In the genomic region with DNA sequence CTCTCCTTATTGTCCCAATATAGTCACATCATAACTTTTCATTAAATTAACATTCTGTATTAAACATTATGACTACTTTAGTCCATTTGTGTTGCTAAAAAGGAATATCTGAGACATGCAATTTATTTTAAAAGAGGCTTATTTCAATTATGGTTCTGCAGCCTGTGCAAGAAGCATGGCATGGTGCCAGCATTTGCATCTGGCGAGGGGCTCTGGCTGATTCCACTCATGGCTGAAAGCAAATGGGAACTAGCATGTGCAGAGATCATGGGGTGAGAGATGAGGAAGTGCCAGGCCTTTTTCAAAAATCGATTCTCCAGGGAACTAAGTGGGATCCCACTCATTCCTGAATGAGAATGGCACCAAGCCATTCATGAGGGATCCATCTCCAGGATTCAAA, we compare ENCODE assay signal across 16 cellular contexts.
"Had no signal": no experiment of that assay in that cellular context is flagged by ENCODE, and none has a peak within 500 bp of the region (broad histone marks: within the 10 kb centered on the region; RNA-seq: fewer than 3 reads in every experiment).

No MANE protein-coding gene starts in this region.

- H3K4me1 ChIP-seq: body of pancreas, foreskin keratinocyte, parathyroid adenoma had no signal

- H3K4me3 ChIP-seq: body of pancreas had no signal

- H3K9me3 ChIP-seq: body of pancreas, neutrophil had no signal

- H2AFZ ChIP-seq: parathyroid adenoma had no signal

- H3K36me3 ChIP-seq: neutrophil had no signal

- ATAC-seq: activated CD8-positive, alpha-beta T cell treated with anti-CD3 and anti-CD28 coated beads, Interleukin-2, amount 10 ng/mL, durations not matched to agents 7 days and 5 days; body of pancreas; foreskin keratinocyte; natural killer cell; stimulated activated effector memory CD8-positive, alpha-beta T cell treated with anti-CD3 and anti-CD28 coated beads, Interleukin-12 subunit alpha, Interleukin-12 subunit beta, amount 100 ng/mL, for 72 hours; WTC11 had no signal

- H3K9ac ChIP-seq: parathyroid adenoma had no signal

- H3K79me2 ChIP-seq: parathyroid adenoma had no signal

- H3K27ac ChIP-seq: body of pancreas, foreskin keratinocyte, neutrophil, parathyroid adenoma had no signal

- DNase-seq: activated CD4-positive, alpha-beta T cell treated with anti-CD3 and anti-CD28 coated beads for 48 hours; activated CD8-positive, alpha-beta T cell treated with anti-CD3 and anti-CD28 coated beads, Interleukin-2, amount 10 ng/mL, durations not matched to agents 7 days and 5 days; activated gamma-delta T cell treated with Interleukin-2 at 50 U/mL for 16 hours; amniotic stem cell; body of pancreas; caudate nucleus; effector CD8-positive, alpha-beta T cell; foreskin keratinocyte; glutamatergic neuron; mesenchymal stem cell; natural killer cell; stimulated activated CD4-positive, alpha-beta T cell treated with anti-CD3 and anti-CD28 coated beads, Interleukin-12 subunit alpha, Interleukin-12 subunit beta, amount 100 ng/mL, for 4 hours had no signal

- H3K27me3 ChIP-seq: body of pancreas, foreskin keratinocyte, neutrophil had no signal
